Comparison of ENCODE assay signal across 8 cellular contexts in the genomic region with DNA sequence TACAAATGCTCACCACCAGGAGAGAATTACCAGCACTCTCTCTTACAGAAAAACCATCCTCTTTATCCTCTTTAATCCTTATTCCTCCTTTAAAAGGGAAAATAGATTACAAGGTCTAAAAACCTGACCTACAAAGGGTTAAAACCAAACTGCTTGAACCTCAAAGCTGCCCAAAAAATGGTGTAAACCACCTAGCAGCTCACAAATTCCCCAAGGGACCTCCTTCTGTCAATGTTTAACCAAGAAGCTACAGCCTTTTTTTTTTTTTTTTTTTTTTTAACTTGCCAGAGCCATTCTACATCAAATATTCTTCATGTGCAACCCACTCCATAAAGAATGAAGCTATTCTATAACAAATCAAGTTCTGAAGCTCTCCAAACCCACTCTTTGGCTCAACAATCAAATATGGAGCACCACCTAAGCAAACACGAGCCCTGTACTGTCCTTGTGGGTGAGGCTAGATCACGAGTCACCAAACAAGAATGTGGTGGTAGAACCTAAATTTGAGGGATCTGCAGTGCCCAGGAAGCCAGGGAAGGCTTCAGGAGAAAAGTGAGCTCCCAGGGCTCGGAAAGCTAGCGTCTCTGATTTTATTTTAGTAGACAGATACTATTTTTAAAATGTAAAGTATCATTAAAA. TPM values are rescaled to one million over a fixed set of nuclear protein-coding genes. Genes with fewer than 3 reads are reported as not detected.
A peak's percentile ranks its signal among the peaks of the same experiment; 100 is the strongest.
DNase-seq lines count a peak whose midpoint lies in the region; ATAC-seq and TF ChIP-seq lines count a peak whose summit lies in the region.

No MANE protein-coding gene starts in this region.

- H3K79me1 ChIP-seq in mesendoderm (ENCODE audit: low read length) = no peaks in the 10 kb centered on the region

- ATAC-seq in HG02763 (IDR thresholded peaks at IDR 0.05; ENCODE audit: unreplicated experiment) (peak; percentile 60), gastrocnemius medialis (no peak), GM21360 (IDR thresholded peaks at IDR 0.05; ENCODE audit: unreplicated experiment) (no peak)

- peak overlapping the region; percentile 78 for H3K9ac ChIP-seq in adipocyte (ENCODE audit: low read length)
- no peak overlapping the region for H3K9ac ChIP-seq in mesendoderm (ENCODE audit: low read length)

- H3K18ac ChIP-seq in mesendoderm (ENCODE audit: low read length) = peak overlapping the region; percentile 76

- no peak for TF ChIP-seq CTCF in gastrocnemius medialis (IDR thresholded peaks at IDR 0.05 in 4 of 5, conservative IDR thresholded peaks at IDR 0.05 in 1 of 5)

- no peak overlapping the region for H3K23ac ChIP-seq in mesendoderm (ENCODE audit: low read length)

- peaks cover 20% of the 10 kb centered on the region for H3K79me2 ChIP-seq in mesendoderm (ENCODE audit: control insufficient read depth, insufficient read depth, low read length)

- H3K4ac ChIP-seq in mesendoderm (ENCODE audit: low read depth, low read length) = no peak overlapping the region

- intact Hi-C loops in gastrocnemius medialis (cut with DNase I; ENCODE audit: low total_unique reads) = no loop called here

- H3K4me1 ChIP-seq in adipocyte (ENCODE audit: control insufficient read depth, insufficient read depth, low read length) (peaks cover 57% of the 10 kb centered on the region), mesendoderm (ENCODE audit: control insufficient read depth, low read depth, low read length) (peaks cover 15% of the 10 kb centered on the region), gastrocnemius medialis (peaks cover 13 to 16% of the 10 kb centered on the region in 2 donors)

- H4K8ac ChIP-seq in mesendoderm (ENCODE audit: low read depth, low read length) = no peak overlapping the region

- DNase-seq in EH (ENCODE audit: low read depth) (peak; percentile 68), adipocyte (ENCODE audit: low read depth) (peak; percentile 68), mesendoderm (peak; percentile 83), NCI-H526 treated with DMSO at 0.1 percent for 48 hours (lab: John Stamatoyannopoulos, UW) (no peak), gastrocnemius medialis (no peak), UCSD-AML1 (lab: John Stamatoyannopoulos, UW; ENCODE audit: unreplicated experiment) (no peak)

- no peak overlapping the region for H2AK5ac ChIP-seq in mesendoderm (ENCODE audit: low read length)

- H3K27me3 ChIP-seq in adipocyte (replicated peaks; ENCODE audit: control insufficient read depth, insufficient read depth, low read length) = no peaks in the 10 kb centered on the region
- H3K27me3 ChIP-seq in mesendoderm (ENCODE audit: insufficient read depth, low read length, poor library complexity) = no peaks in the 10 kb centered on the region
- H3K27me3 ChIP-seq in gastrocnemius medialis = no peaks in the 10 kb centered on the region

- WGBS in mesendoderm (ENCODE audit: extremely low coverage, insufficient coverage, low lambda C conversion rate) = no CpG with 5 or more reads among the region's 4 CpGs

- peak overlapping the region; percentile 76 for H3K4me3 ChIP-seq in adipocyte (ENCODE audit: low read length)
- H3K4me3 ChIP-seq in mesendoderm (ENCODE audit: low read length) = no peak overlapping the region
- H3K4me3 ChIP-seq in gastrocnemius medialis = no peak overlapping the region

- no peaks in the 10 kb centered on the region for H3K36me3 ChIP-seq in adipocyte (ENCODE audit: control insufficient read depth, insufficient read depth, low read length, severe bottlenecking)
- no peaks in the 10 kb centered on the region for H3K36me3 ChIP-seq in mesendoderm (ENCODE audit: control insufficient read depth, insufficient read depth, low read length)
- H3K36me3 ChIP-seq in gastrocnemius medialis = no peaks in the 10 kb centered on the region

- no peak for TF ChIP-seq POLR2A in gastrocnemius medialis (IDR thresholded peaks at IDR 0.05)

- H2BK120ac ChIP-seq in mesendoderm (ENCODE audit: low read depth, low read length) = peak overlapping the region; percentile 61

- H3K9me3 ChIP-seq in adipocyte (ENCODE audit: control insufficient read depth, low read length) (peaks cover 4% of the 10 kb centered on the region), gastrocnemius medialis (no peaks in the 10 kb centered on the region)

- H3K27ac ChIP-seq in mesendoderm (ENCODE audit: low read depth, low read length) (peak overlapping the region; percentile 30), gastrocnemius medialis (peak overlapping the region in 2 of 4 donors; percentile 67 to 75)

- H3K4me2 ChIP-seq in mesendoderm (ENCODE audit: low read length) = no peak overlapping the region

- no peak overlapping the region for H2BK15ac ChIP-seq in mesendoderm (replicated peaks; ENCODE audit: low read depth)

- H4K5ac ChIP-seq in mesendoderm (ENCODE audit: low read length) = no peak overlapping the region

- H2BK5ac ChIP-seq in mesendoderm (ENCODE audit: low read length) = no peak overlapping the region

- H3K56ac ChIP-seq in mesendoderm (ENCODE audit: low read length) = no peak overlapping the region

- in situ Hi-C loops in gastrocnemius medialis (cut with MboI; ENCODE audit: low sequenced_read_pairs in 4 of 4) = no loop called here

RNA-seq across cellular contexts. Expression of a gene that starts 20.1 kb away (rescaled TPM):
- 13.0 TPM for polyA plus RNA-seq in mesendoderm (2013, experiment 1 of 2)
- polyA plus RNA-seq in mesendoderm (2013, experiment 2 of 2) = 13.2 TPM
- 1 to 10 TPM; 1.4 to 7.0 (median 3.8) TPM for total RNA-seq in gastrocnemius medialis

RNA-seq across cellular contexts. Expression of a gene that starts 20.6 kb away (rescaled TPM):
- polyA plus RNA-seq in mesendoderm (2013, experiment 1 of 2) = 2.4 TPM
- polyA plus RNA-seq in mesendoderm (2013, experiment 2 of 2) = 2.3 TPM
- total RNA-seq in gastrocnemius medialis = under 1 TPM in 1 of 4 donors, not detected in 3; 0.07 TPM

Comparison
In these comparisons a context has a peak if more than half of its experiments do, and no peak if none do; other contexts are left out.
1. DNase-seq: peak in EH (single experiment), adipocyte (single experiment) and mesendoderm (single experiment); none in NCI-H526 treated with DMSO at 0.1 percent for 48 hours (single experiment), gastrocnemius medialis (0 of 2) and UCSD-AML1 (single experiment).